31 cellular contexts compared by ENCODE assay signal in genomic region chrX:12304261-12304660, GRCh38.
DNase-seq lines count a peak whose midpoint lies in the region; ATAC-seq, FAIRE-seq and TF ChIP-seq lines count a peak whose summit lies in the region.
"Had no signal": no experiment of that assay in that cellular context is flagged by ENCODE, and none has a peak within 500 bp of the region (broad histone marks: within the 10 kb centered on the region; RNA-seq: fewer than 3 reads in every experiment).

No MANE protein-coding gene starts in this region.

- no peak for ATAC-seq in lower lobe of right lung
- ATAC-seq: left ventricle myocardium superior had no signal

- intact Hi-C loops in lower lobe of right lung (cut with DNase I) = no loop called here

- no peak overlapping the region for H3K27ac ChIP-seq in lower lobe of right lung
- H3K27ac ChIP-seq: adrenal gland, dorsolateral prefrontal cortex, KMS-11, skin epidermis, testis, vagina had no signal

- no peaks in the 10 kb centered on the region for H3K36me3 ChIP-seq in lower lobe of right lung
- H3K36me3 ChIP-seq: adrenal gland, BE2C, vagina had no signal

- H3K4me3 ChIP-seq in NB4 (ENCODE audit: low read depth, low read length) = no peak overlapping the region
- H3K4me3 ChIP-seq in lower lobe of right lung = no peak overlapping the region
- H3K4me3 ChIP-seq: adrenal gland, dorsolateral prefrontal cortex, skin epidermis, testis, vagina had no signal

- no peak for TF ChIP-seq CTCF in NB4 (IDR thresholded peaks at IDR 0.05; ENCODE audit: low read depth, low read length)
- TF ChIP-seq CTCF in lower lobe of right lung (IDR thresholded peaks at IDR 0.05) = no peak

- H3K4me1 ChIP-seq in lower lobe of right lung = no peaks in the 10 kb centered on the region
- H3K4me1 ChIP-seq: adrenal gland, BE2C, testis, vagina had no signal

- DNase-seq in EL (peak; percentile 25), NB4 (ENCODE audit: low read depth) (peak; percentile 42), fibroblast of peridontal ligament (ENCODE audit: extremely low read depth) (peak; percentile 75), stromal cell of bone marrow (ENCODE audit: low read depth) (peak; percentile 59), NOMO-1 treated with DMSO at 0.1 percent for 48 hours (lab: John Stamatoyannopoulos, UW; ENCODE audit: unreplicated experiment) (no peak), lower lobe of right lung (no peak), urothelium cell line (ENCODE audit: low spot score) (no peak)
- DNase-seq: activated B cell treated with CpG ODN at 0.5 μM for 24 hours; activated CD4-positive, alpha-beta memory T cell treated with anti-CD3 and anti-CD28 coated beads for 36 hours; activated effector memory CD4-positive, alpha-beta T cell treated with anti-CD3 and anti-CD28 coated beads, Interleukin-2, amount 50 U/mL, for 16 hours; adrenal gland; BE2C; COR-L47; DMS79 treated with DMSO at 0.1 percent for 48 hours; dorsolateral prefrontal cortex; HCEC 1CT; left ventricle myocardium superior; NCI-H1048; NCI-H187; NCI-H2227 treated with DMSO at 0.1 percent for 48 hours; NCI-H774; OCI-M1; stimulated activated CD4-positive, alpha-beta T cell treated with anti-CD3 and anti-CD28 coated beads, Interleukin-1b, Interleukin-23, amount 100 ng/mL, for 48 hours; testis had no signal

- TF ChIP-seq POLR2A in NB4 (IDR thresholded peaks at IDR 0.05; ENCODE audit: extremely low read depth, insufficient read length) = no peak

- H3K27me3 ChIP-seq in lower lobe of right lung (ENCODE audit: low read depth) = no peaks in the 10 kb centered on the region
- H3K27me3 ChIP-seq: BE2C, testis, vagina had no signal

- H3K9me3 ChIP-seq in lower lobe of right lung = no peaks in the 10 kb centered on the region
- H3K9me3 ChIP-seq: adrenal gland, BE2C, testis, vagina had no signal

- no peak for FAIRE-seq in urothelium cell line (lab: Jason Lieb, UNC)
- FAIRE-seq: bronchial epithelial cell, endothelial cell of umbilical vein, frontal cortex, islet of Langerhans had no signal

Comparison
In these comparisons a context has a peak if more than half of its experiments do, and no peak if none do; other contexts are left out.
1. DNase-seq: peak in EL (single experiment), NB4 (single experiment), fibroblast of peridontal ligament (single experiment) and stromal cell of bone marrow (single experiment); none in NOMO-1 treated with DMSO at 0.1 percent for 48 hours (single experiment), lower lobe of right lung (single experiment) and urothelium cell line (single experiment).